ENCODE assay signal across 8 cellular contexts in genomic region chr19:39531834-39532232, GRCh38. TPM values are rescaled to one million over a fixed set of nuclear protein-coding genes. Genes with fewer than 3 reads are reported as not detected.
DNase-seq lines count a peak whose midpoint lies in the region; ATAC-seq, FAIRE-seq and TF ChIP-seq lines count a peak whose summit lies in the region.

No MANE protein-coding gene starts in this region.

- H3K36me3 ChIP-seq in Panc1 (ENCODE audit: control insufficient read depth, insufficient read depth, low read length), result no peaks in the 10 kb centered on the region
- no peaks in the 10 kb centered on the region for H3K36me3 ChIP-seq in ovary

- no peaks in the 10 kb centered on the region for H3K27me3 Mint-ChIP-seq in endothelial cell (ENCODE audit: unreplicated experiment)

- peak; percentile 15 for DNase-seq in COLO668 (lab: John Stamatoyannopoulos, UW; ENCODE audit: unreplicated experiment)
- DNase-seq in Panc1 (ENCODE audit: low read depth, low spot score), result no peak
- no peak for DNase-seq in endothelial cell (ENCODE audit: low spot score)
- no peak for DNase-seq in ovary
- DNase-seq in glomerular visceral epithelial cell (ENCODE audit: extremely low spot score), result no peak
- no peak for DNase-seq in H54 (ENCODE audit: insufficient read length, low spot score)
- no peak for DNase-seq in NK-92 treated with Interleukin-12 subunit alpha and Interleukin-12 subunit beta, amount 100 ng/mL, for 24 hours (lab: John Stamatoyannopoulos, UW)

- peak overlapping the region; percentile 96 for H3K4me3 Mint-ChIP-seq in endothelial cell (ENCODE audit: unreplicated experiment)

- TF ChIP-seq POLR2A in ovary (IDR thresholded peaks at IDR 0.05) (no peak), H54 (IDR thresholded peaks at IDR 0.05; ENCODE audit: low read depth, low read length) (no peak)

- H3K27ac Mint-ChIP-seq in endothelial cell (ENCODE audit: unreplicated experiment), result no peak overlapping the region

- H3K9me3 ChIP-seq in Panc1 (ENCODE audit: control insufficient read depth, insufficient read depth, low read depth, low read length), result no peaks in the 10 kb centered on the region
- H3K9me3 ChIP-seq in ovary, result no peaks in the 10 kb centered on the region

- peaks cover 4% of the 10 kb centered on the region for H3K36me3 Mint-ChIP-seq in endothelial cell (ENCODE audit: low read depth, unreplicated experiment)

- ATAC-seq in Panc1 (peak; percentile 1), GM21526 (IDR thresholded peaks at IDR 0.05; ENCODE audit: low FRiP score, unreplicated experiment) (no peak)

- H3K4me1 ChIP-seq in Panc1 (ENCODE audit: control insufficient read depth, insufficient read depth, low read length) (peaks cover 25% of the 10 kb centered on the region), ovary (ENCODE audit: insufficient read depth) (peaks cover 1% of the 10 kb centered on the region)

- in situ Hi-C loops in Panc1 (cut with HindIII; ENCODE audit: low pct_unique_long_range_greater_than_20kb, low sequenced_read_pairs), result no loop called here

- whole genome bisulfite sequencing in ovary, 3 donors, result 18 to 29% (median 24%) methylated on average over 14 of the region's 14 CpGs

- no peaks in the 10 kb centered on the region for H3K4me1 Mint-ChIP-seq in endothelial cell (ENCODE audit: unreplicated experiment)

- TF ChIP-seq EP300 in ovary (IDR thresholded peaks at IDR 0.05), result no peak

- H3K9me3 Mint-ChIP-seq in endothelial cell (ENCODE audit: unreplicated experiment), result no peaks in the 10 kb centered on the region

- intact Hi-C loops in Panc1 (cut with micrococcal nuclease; ENCODE audit: unreplicated experiment) (loop anchor here (1.0 to 2.0 kb wide), 3 partner anchors 33 to 92 kb away; partner anchors contain the start of gene DLL3), ovary (cut with DNase I) (loop anchor here (5.0 to 10.0 kb wide), 7 partner anchors 57 to 417 kb away; partner anchors contain the start of genes SUPT5H (in 2 of the 4), MED29 (in 1 of the 4), PAF1 (in 1 of the 4) and SAMD4B (in 1 of the 4))

- BruUV-seq in Panc1 (replicated peaks; lab: Mats Ljungman, UMichigan), result no TSS peak

- TF ChIP-seq CTCF in Panc1 (IDR thresholded peaks at IDR 0.05) (no peak), endothelial cell (IDR thresholded peaks at IDR 0.05; ENCODE audit: unreplicated experiment) (no peak), ovary (IDR thresholded peaks at IDR 0.05) (no peak)

- CTCF ChIA-PET in Panc1 (lab: Charles Lee), result interaction anchor here (0.8 to 6.8 kb wide), 31 partner anchors 11 to 366 kb away, joined by 3 to 193 read pairs (median 10); partner anchors contain the start of genes DLL3, DYRK1B, RPS16 and SUPT5H

- FAIRE-seq in H54 (lab: Jason Lieb, UNC), result no peak

- H3K27me3 ChIP-seq in Panc1 (ENCODE audit: control insufficient read depth, insufficient read depth, low read length) (no peaks in the 10 kb centered on the region), ovary (no peaks in the 10 kb centered on the region)

- H3K4me3 ChIP-seq in Panc1 (ENCODE audit: low read depth in 2 of 2, low read length in 2 of 2) (peak overlapping the region; percentile 35 to 56), ovary (peak overlapping the region; percentile 95)

- POLR2A ChIA-PET in Panc1 (lab: Charles Lee), result interaction anchor here (0.5 to 11.8 kb wide), 23 partner anchors 13 to 671 kb away, joined by 3 to 196 read pairs (median 5); partner anchors contain the start of genes DLL3, RPS16, SELENOV and SUPT5H

- peak overlapping the region; percentile 80 for H3K27ac ChIP-seq in Panc1 (ENCODE audit: low read length)
- peak overlapping the region; percentile 61 to 74 for H3K27ac ChIP-seq in ovary

RNA-seq across cellular contexts. Expression of gene EID2B, which starts 0.8 kb away (rescaled TPM):
- total RNA-seq in Panc1 (2021; ENCODE audit: unreplicated experiment) (37.7 TPM), endothelial cell (ENCODE audit: unreplicated experiment) (3.2 TPM), ovary (1 to 10 TPM; 3.1 to 7.0 (median 6.2) TPM)
- 11.1 TPM for polyA plus RNA-seq in Panc1 (2012; ENCODE audit: insufficient read length)
- polyA plus RNA-seq in ovary, result 1 to 10 TPM; 2.3 to 7.5 TPM

RNA-seq across cellular contexts. Expression of gene EID2, which starts 8.1 kb away (rescaled TPM):
- total RNA-seq in Panc1 (2021; ENCODE audit: unreplicated experiment), result 163 TPM
- polyA plus RNA-seq in Panc1 (2012; ENCODE audit: insufficient read length), result 179 TPM
- total RNA-seq in endothelial cell (ENCODE audit: unreplicated experiment), result 19.6 TPM
- 10 to 100 TPM in 5 of 7 donors, 1 to 10 TPM in 2; 6.9 to 17.0 (median 13.1) TPM for total RNA-seq in ovary
- 10 to 100 TPM; 10.5 to 13.5 TPM for polyA plus RNA-seq in ovary

RNA-seq across cellular contexts. Expression of gene SELENOV, which starts 16.9 kb away (rescaled TPM):
- total RNA-seq in Panc1 (2021; ENCODE audit: unreplicated experiment) (0.80 TPM), endothelial cell (ENCODE audit: unreplicated experiment) (2.9 TPM), ovary (under 1 TPM in 1 of 7 donors, not detected in 6; 0.27 TPM)
- 0.65 TPM for polyA plus RNA-seq in Panc1 (2012; ENCODE audit: insufficient read length)
- polyA plus RNA-seq in ovary, result under 1 TPM in 1 of 2 donors, not detected in 1; 0.39 TPM

RNA-seq across cellular contexts. Expression of gene DLL3, which starts 33.1 kb away (rescaled TPM):
- 76.9 TPM for total RNA-seq in Panc1 (2021; ENCODE audit: unreplicated experiment)
- polyA plus RNA-seq in Panc1 (2012; ENCODE audit: insufficient read length), result 106 TPM
- 42.7 TPM for total RNA-seq in endothelial cell (ENCODE audit: unreplicated experiment)
- under 1 TPM in 3 of 7 donors, not detected in 4; 0.10 to 0.33 (median 0.24) TPM for total RNA-seq in ovary
- under 1 TPM; 0.10 to 0.22 TPM for polyA plus RNA-seq in ovary

RNA-seq across cellular contexts. Expression of gene TIMM50, which starts 51.2 kb away (rescaled TPM):
- 1,837 TPM for total RNA-seq in Panc1 (2021; ENCODE audit: unreplicated experiment)
- polyA plus RNA-seq in Panc1 (2012; ENCODE audit: insufficient read length), result 1,800 TPM
- total RNA-seq in endothelial cell (ENCODE audit: unreplicated experiment), result 86.2 TPM
- 10 to 100 TPM; 31.5 to 59.9 (median 51.4) TPM for total RNA-seq in ovary
- polyA plus RNA-seq in ovary, result 10 to 100 TPM; 41.2 to 48.3 TPM
